ENCODE assay signal across 8 cellular contexts in genomic region chr1:54405894-54406293, GRCh38. TPM values are rescaled to one million over a fixed set of nuclear protein-coding genes. Genes with fewer than 3 reads are reported as not detected.
DNase-seq lines count a peak whose midpoint lies in the region; ATAC-seq and TF ChIP-seq lines count a peak whose summit lies in the region.

No MANE protein-coding gene starts in this region.

- peaks cover 38% of the 10 kb centered on the region for H3K4me1 ChIP-seq in PC-3 (ENCODE audit: insufficient read depth, low read length)
- H3K4me1 ChIP-seq in skeletal muscle tissue (ENCODE audit: control insufficient read depth in 3 of 3, insufficient read depth in 3 of 3, low read length in 3 of 3), result peaks cover 41 to 61% (median 52%) of the 10 kb centered on the region in 3 donors

- no peak overlapping the region for H3K9ac ChIP-seq in PC-3 (ENCODE audit: low read length)
- H3K9ac ChIP-seq in skeletal muscle tissue (ENCODE audit: low read depth in 1 of 3, low read length in 3 of 3), result no peak overlapping the region

- DNase-seq in PC-3 (peak; percentile 17), fibroblast of the aortic adventitia (ENCODE audit: low read depth) (no peak), T-helper 2 cell (no peak), DMS153 (lab: John Stamatoyannopoulos, UW) (no peak), globus pallidus (ENCODE audit: low spot score) (no peak)

- H3K36me3 ChIP-seq in PC-3 (ENCODE audit: low read depth, low read length) (peaks cover 5% of the 10 kb centered on the region; the same call in 1 of the 2 replicates), skeletal muscle tissue (ENCODE audit: control insufficient read depth in 3 of 3, insufficient read depth in 3 of 3, low read length in 3 of 3) (peaks cover 5 to 11% (median 7%) of the 10 kb centered on the region in 3 donors)

- ATAC-seq in GM19025 (IDR thresholded peaks at IDR 0.05; ENCODE audit: low read depth, unreplicated experiment), result peak; percentile 21
- peak; percentile 4 for ATAC-seq in PC-3
- no peak for ATAC-seq in HG02852 (IDR thresholded peaks at IDR 0.05; ENCODE audit: unreplicated experiment)

- no peaks in the 10 kb centered on the region for H3K9me3 ChIP-seq in PC-3 (ENCODE audit: low read length)
- no peaks in the 10 kb centered on the region for H3K9me3 ChIP-seq in skeletal muscle tissue (ENCODE audit: control insufficient read depth in 3 of 3, low read length in 3 of 3)

- H3K79me2 ChIP-seq in PC-3 (ENCODE audit: low read length), result peaks cover 16% of the 10 kb centered on the region

- peaks cover 5% of the 10 kb centered on the region for H3F3A ChIP-seq in PC-3 (ENCODE audit: low read length, unreplicated experiment)

- intact Hi-C loops in PC-3 (cut with micrococcal nuclease), result loop anchor here (5.0 to 10.0 kb wide), 4 partner anchors 154 to 1079 kb away; partner anchors contain the start of genes CYB5RL, LRP8 and MRPL37

- no peak overlapping the region for H2AFZ ChIP-seq in PC-3 (ENCODE audit: low read length)

- BruUV-seq in PC-3 (replicated peaks; lab: Mats Ljungman, UMichigan), result no TSS peak

- peak overlapping the region; percentile 53; the same call in 1 of the 2 replicates for H3K4me3 ChIP-seq in PC-3 (ENCODE audit: low read length)
- H3K4me3 ChIP-seq in fibroblast of the aortic adventitia (ENCODE audit: low read depth, low read length), result peak overlapping the region; percentile 73
- H3K4me3 ChIP-seq in skeletal muscle tissue (ENCODE audit: low read length in 3 of 3), result peak overlapping the region in 2 of 3 donors; percentile 36 to 45

- POLR2A ChIA-PET in PC-3 (lab: Charles Lee; ENCODE audit: unreplicated experiment), result interaction anchor here (0.7 to 1.0 kb wide), 2 partner anchors 16 to 83 kb away, joined by 5 to 22 read pairs; no protein-coding TSS in a partner anchor

- peaks cover 8% of the 10 kb centered on the region; the same call in 1 of the 2 replicates for H4K20me1 ChIP-seq in PC-3 (ENCODE audit: low read length)

- H3K27me3 ChIP-seq in PC-3 (ENCODE audit: low read length) (no peaks in the 10 kb centered on the region), skeletal muscle tissue (ENCODE audit: control insufficient read depth in 3 of 3, insufficient read depth in 3 of 3, low read length in 3 of 3) (no peaks in the 10 kb centered on the region)

- CTCF ChIA-PET in PC-3 (lab: Charles Lee), result interaction anchor here (1.0 to 2.3 kb wide), 2 partner anchors 82 to 83 kb away, joined by 3 to 26 read pairs; no protein-coding TSS in a partner anchor

- TF ChIP-seq CTCF in PC-3 (conservative IDR thresholded peaks at IDR 0.05; ENCODE audit: low read depth, low read length) (no peak), fibroblast of the aortic adventitia (IDR thresholded peaks at IDR 0.05; ENCODE audit: insufficient read depth, low read length) (no peak)

- no peaks in the 10 kb centered on the region for H3K9me2 ChIP-seq in PC-3 (replicated peaks; ENCODE audit: low read length)

- H3K27ac ChIP-seq in PC-3 (ENCODE audit: low read length) (no peak overlapping the region), skeletal muscle tissue (ENCODE audit: low read depth, low read length) (no peak overlapping the region)

- H3K4me2 ChIP-seq in PC-3 (ENCODE audit: low read length), result peak overlapping the region; percentile 49; the same call in 1 of the 2 replicates

RNA-seq across cellular contexts. Expression of gene SSBP3, which starts 0.3 kb away (rescaled TPM):
- total RNA-seq in PC-3 (2014; rRNA removed) (13.0 and 15.0 TPM in 2 replicates), fibroblast of the aortic adventitia (ENCODE audit: low replicate concordance) (7.7 and 11.7 TPM in 2 replicates), skeletal muscle tissue (27.1 TPM)
